9 cellular contexts compared by ENCODE assay signal in genomic region chr9:68949271-68950000, GRCh38.
DNase-seq lines count a peak whose midpoint lies in the region; ATAC-seq and TF ChIP-seq lines count a peak whose summit lies in the region.
"Had no signal": no experiment of that assay in that cellular context is flagged by ENCODE, and none has a peak within 500 bp of the region (broad histone marks: within the 10 kb centered on the region; RNA-seq: fewer than 3 reads in every experiment).

No MANE protein-coding gene starts in this region.

- H3K27me3 Mint-ChIP-seq in activated T-cell treated with anti-CD3 and anti-CD28 coated beads, Interleukin-2, amount 50 U/mL, for 72 hours (ENCODE audit: low read depth), result peaks cover 23% of the 10 kb centered on the region
- H3K27me3 Mint-ChIP-seq in neural crest cell (ENCODE audit: low read depth) (peaks cover 12% of the 10 kb centered on the region), nephron progenitor cell (ENCODE audit: low read depth, poor library complexity) (peaks cover 3% of the 10 kb centered on the region)

- H3K36me3 ChIP-seq in HUES6 (ENCODE audit: control insufficient read depth, insufficient read depth, low read length), result no peaks in the 10 kb centered on the region

- peak overlapping the region; percentile 57 for H3K27ac Mint-ChIP-seq in activated T-cell treated with anti-CD3 and anti-CD28 coated beads, Interleukin-2, amount 50 U/mL, for 72 hours
- no peak overlapping the region for H3K27ac Mint-ChIP-seq in neural crest cell (ENCODE audit: unreplicated experiment)
- H3K27ac Mint-ChIP-seq in nephron progenitor cell, result no peak overlapping the region

- peaks cover 40% of the 10 kb centered on the region for H3K4me1 ChIP-seq in HUES6 (ENCODE audit: control insufficient read depth, insufficient read depth, low read length)

- no peaks in the 10 kb centered on the region for H3K9me3 Mint-ChIP-seq in activated T-cell treated with anti-CD3 and anti-CD28 coated beads, Interleukin-2, amount 50 U/mL, for 72 hours
- H3K9me3 Mint-ChIP-seq in neural crest cell (no peaks in the 10 kb centered on the region), nephron progenitor cell (no peaks in the 10 kb centered on the region)

- peak overlapping the region; percentile 22 to 62 for H3K4me3 Mint-ChIP-seq in activated T-cell treated with anti-CD3 and anti-CD28 coated beads, Interleukin-2, amount 50 U/mL, for 72 hours
- no peak overlapping the region for H3K4me3 Mint-ChIP-seq in neural crest cell
- no peak overlapping the region for H3K4me3 Mint-ChIP-seq in nephron progenitor cell

- H3K27ac ChIP-seq in HUES6 (ENCODE audit: low read depth, low read length), result peak overlapping the region; percentile 34; the same call in 1 of the 2 replicates

- peak; percentile 1 for DNase-seq in EL
- DNase-seq in activated T-cell treated with anti-CD3 and anti-CD28 coated beads, Interleukin-2, amount 50 U/mL, for 72 hours, result peak; percentile 24 to 48
- no peak for DNase-seq in neural crest cell (ENCODE audit: low read depth, low spot score)
- DNase-seq in nephron progenitor cell, result no peak
- DNase-seq in COLO829 (ENCODE audit: low spot score), result no peak
- DNase-seq: NCI-H446 treated with DMSO at 0.1 percent for 48 hours had no signal

- no peaks in the 10 kb centered on the region for H3K36me3 Mint-ChIP-seq in activated T-cell treated with anti-CD3 and anti-CD28 coated beads, Interleukin-2, amount 50 U/mL, for 72 hours (ENCODE audit: insufficient read depth in 2 of 2)
- H3K36me3 Mint-ChIP-seq in neural crest cell (ENCODE audit: low read depth) (no peaks in the 10 kb centered on the region), nephron progenitor cell (ENCODE audit: low read depth) (peaks cover 4% of the 10 kb centered on the region)

- TF ChIP-seq CTCF in neural crest cell (conservative IDR thresholded peaks at IDR 0.05), result peak; percentile 13
- no peak for TF ChIP-seq CTCF in nephron progenitor cell (IDR thresholded peaks at IDR 0.05)

- H3K27me3 ChIP-seq in HUES6 (ENCODE audit: control insufficient read depth, insufficient read depth, low read length), result no peaks in the 10 kb centered on the region

- no peak overlapping the region for H3K4me3 ChIP-seq in HUES6 (ENCODE audit: low read depth, low read length)

- H3K4me1 Mint-ChIP-seq in activated T-cell treated with anti-CD3 and anti-CD28 coated beads, Interleukin-2, amount 50 U/mL, for 72 hours (ENCODE audit: low read depth), result peaks cover 59% of the 10 kb centered on the region
- no peaks in the 10 kb centered on the region for H3K4me1 Mint-ChIP-seq in neural crest cell
- peaks cover 50% of the 10 kb centered on the region for H3K4me1 Mint-ChIP-seq in nephron progenitor cell

- H3K9me3 ChIP-seq in HUES6 (ENCODE audit: control insufficient read depth, insufficient read depth, low read depth, low read length), result no peaks in the 10 kb centered on the region

- ATAC-seq in activated T-cell treated with anti-CD3 and anti-CD28 coated beads, Interleukin-2, amount 50 U/mL, for 72 hours (replicated peaks in 1 of 2), result peak in 1 of 2 donors; percentile 36
- ATAC-seq in GM21390 (IDR thresholded peaks at IDR 0.05; ENCODE audit: unreplicated experiment), result no peak
- no peak for ATAC-seq in GM19463 (IDR thresholded peaks at IDR 0.05; ENCODE audit: unreplicated experiment)

- no peak overlapping the region for H3K9ac ChIP-seq in HUES6 (ENCODE audit: low read length)

Comparison
In these comparisons a context has a peak if more than half of its experiments do, and no peak if none do; other contexts are left out.
1. DNase-seq: peak in EL (single experiment) and activated T-cell treated with anti-CD3 and anti-CD28 coated beads, Interleukin-2, amount 50 U/mL, for 72 hours (2 of 2); none in neural crest cell (single experiment), nephron progenitor cell (single experiment) and COLO829 (single experiment).
2. H3K4me3 Mint-ChIP-seq: peak in activated T-cell treated with anti-CD3 and anti-CD28 coated beads, Interleukin-2, amount 50 U/mL, for 72 hours (2 of 2); none in neural crest cell (single experiment) and nephron progenitor cell (single experiment).